21 cellular contexts compared by ENCODE assay signal in the genomic region with DNA sequence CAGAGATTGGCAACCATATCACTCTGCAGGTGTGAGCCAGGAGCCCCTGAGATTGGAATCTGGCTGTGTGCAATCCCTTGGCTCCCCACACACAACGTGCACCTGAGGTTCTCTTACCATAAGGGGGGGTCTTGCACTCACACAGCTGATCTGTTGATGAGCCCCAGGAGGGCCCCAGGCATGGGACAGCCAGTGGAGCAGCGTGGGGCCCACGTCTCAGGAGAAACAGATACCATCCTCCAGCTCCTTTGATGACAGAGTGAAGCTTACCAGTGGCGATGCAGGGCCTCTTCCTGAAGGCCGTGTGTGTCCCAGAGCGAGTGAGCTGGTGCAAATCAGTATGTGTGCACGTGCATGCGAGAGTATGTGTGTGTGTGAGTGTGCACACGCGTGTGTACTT.
DNase-seq lines count a peak whose midpoint lies in the region; ATAC-seq and TF ChIP-seq lines count a peak whose summit lies in the region.
"Had no signal": no experiment of that assay in that cellular context is flagged by ENCODE, and none has a peak within 500 bp of the region (broad histone marks: within the 10 kb centered on the region; RNA-seq: fewer than 3 reads in every experiment).

No MANE protein-coding gene starts in this region.

- no peaks in the 10 kb centered on the region for H3K79me1 ChIP-seq in mesenchymal stem cell (replicated peaks; ENCODE audit: low read length, poor library complexity, severe bottlenecking)

- H3K4me1 Mint-ChIP-seq in progenitor cell of endocrine pancreas (ENCODE audit: low read depth) (no peaks in the 10 kb centered on the region), CD14-positive monocyte (peaks cover 2% of the 10 kb centered on the region)
- H3K4me1 Mint-ChIP-seq: GM23338 had no signal

- WGBS in mesenchymal stem cell: 67% methylated on average over 10 of the region's 10 CpGs

- H3K9me3 Mint-ChIP-seq in progenitor cell of endocrine pancreas (ENCODE audit: low read depth) (no peaks in the 10 kb centered on the region), CD14-positive monocyte (peaks cover 2 to 22% (median 7%) of the 10 kb centered on the region in 7 donors)
- H3K9me3 Mint-ChIP-seq: CD4-positive, alpha-beta T cell had no signal

- H3K27me3 Mint-ChIP-seq in progenitor cell of endocrine pancreas: peaks cover 17% of the 10 kb centered on the region
- peaks cover 0 to 3% (median 2%) of the 10 kb centered on the region in 3 donors for H3K27me3 Mint-ChIP-seq in CD14-positive monocyte (ENCODE audit: low read depth in 3 of 3)
- H3K27me3 Mint-ChIP-seq: CD4-positive, alpha-beta T cell had no signal

- H2AFZ ChIP-seq in DND-41 (ENCODE audit: low read depth, low read length): no peak overlapping the region
- no peak overlapping the region for H2AFZ ChIP-seq in Loucy (ENCODE audit: low read length)
- H2AFZ ChIP-seq in mesenchymal stem cell (ENCODE audit: low read depth, low read length): no peak overlapping the region
- H2AFZ ChIP-seq: GM23338 had no signal

- no peak overlapping the region for H2AK5ac ChIP-seq in mesenchymal stem cell (ENCODE audit: low read length, severe bottlenecking)

- H3K9ac ChIP-seq in BLaER1: no peak overlapping the region; the same call in 1 of the 2 replicates
- peak overlapping the region; percentile 32 for H3K9ac ChIP-seq in DND-41 (ENCODE audit: low read depth, low read length)
- no peak overlapping the region for H3K9ac ChIP-seq in Loucy (ENCODE audit: low read depth, low read length, poor library complexity, severe bottlenecking)
- no peak overlapping the region for H3K9ac ChIP-seq in mesenchymal stem cell (ENCODE audit: low read length)

- H4K8ac ChIP-seq in mesenchymal stem cell (ENCODE audit: low read length): no peak overlapping the region

- no peaks in the 10 kb centered on the region for H3K36me3 Mint-ChIP-seq in progenitor cell of endocrine pancreas (ENCODE audit: insufficient read depth)
- H3K36me3 Mint-ChIP-seq in CD14-positive monocyte: no peaks in the 10 kb centered on the region
- H3K36me3 Mint-ChIP-seq: CD8-positive, alpha-beta memory T cell had no signal

- no peak overlapping the region for H3K14ac ChIP-seq in mesenchymal stem cell (ENCODE audit: low read length in 2 of 2)

- H3K4ac ChIP-seq in mesenchymal stem cell (ENCODE audit: low read depth in 1 of 2, low read length in 2 of 2): no peak overlapping the region

- H2BK12ac ChIP-seq in mesenchymal stem cell (ENCODE audit: low read length in 2 of 2): no peak overlapping the region

- peak; percentile 80 for DNase-seq in DND-41
- no peak for DNase-seq in progenitor cell of endocrine pancreas (ENCODE audit: low spot score, unreplicated experiment)
- no peak for DNase-seq in CD14-positive monocyte (ENCODE audit: low spot score)
- no peak for DNase-seq in mesenchymal stem cell
- DNase-seq in effector CD8-positive, alpha-beta T cell (lab: John Stamatoyannopoulos, UW): no peak
- DNase-seq: 8988T; ACHN; AML-193; BE2C; CD4-positive, alpha-beta T cell; CD8-positive, alpha-beta memory T cell; DMS 273 treated with DMSO at 0.1 percent for 48 hours; DMS79; GF-D8; HFFc6 had no signal

- no peaks in the 10 kb centered on the region for H3K9me2 ChIP-seq in Loucy (replicated peaks; ENCODE audit: low read depth, low read length)

- H4K20me1 ChIP-seq in BLaER1 (no peaks in the 10 kb centered on the region), DND-41 (ENCODE audit: insufficient read depth, low read length) (no peaks in the 10 kb centered on the region), Loucy (ENCODE audit: insufficient read depth, low read length, poor library complexity, severe bottlenecking) (no peaks in the 10 kb centered on the region)

- peak; percentile 60 for ATAC-seq in DND-41 (ENCODE audit: insufficient read depth, low read depth)
- ATAC-seq: A549, GM23338 had no signal

- no peaks in the 10 kb centered on the region for H3K27me3 ChIP-seq in BLaER1
- no peaks in the 10 kb centered on the region for H3K27me3 ChIP-seq in DND-41 (ENCODE audit: insufficient read depth, low read length, poor library complexity)
- no peaks in the 10 kb centered on the region for H3K27me3 ChIP-seq in Loucy (ENCODE audit: insufficient read depth, low read length, poor library complexity, severe bottlenecking)
- no peaks in the 10 kb centered on the region for H3K27me3 ChIP-seq in mesenchymal stem cell (ENCODE audit: control insufficient read depth in 1 of 2, insufficient read depth in 1 of 2, low read length in 2 of 2)
- H3K27me3 ChIP-seq: BE2C had no signal

- no peak overlapping the region for H3K23ac ChIP-seq in mesenchymal stem cell (ENCODE audit: low read length in 2 of 2)

- intact Hi-C loops in CD14-positive monocyte (cut with micrococcal nuclease): no loop called here

- H3K27ac ChIP-seq in BLaER1: peak overlapping the region; percentile 40; the same call in 1 of the 2 replicates
- peak overlapping the region; percentile 99 for H3K27ac ChIP-seq in DND-41 (ENCODE audit: low read length)
- no peak overlapping the region for H3K27ac ChIP-seq in mesenchymal stem cell (ENCODE audit: low read length, poor library complexity, severe bottlenecking)
- H3K27ac ChIP-seq: A549, C4-2B had no signal

- H3K4me1 ChIP-seq in BLaER1 (peaks cover 88% of the 10 kb centered on the region), DND-41 (ENCODE audit: insufficient read depth, low read length) (peaks cover 82% of the 10 kb centered on the region), Loucy (ENCODE audit: insufficient read depth, low read length, poor library complexity, severe bottlenecking) (peaks cover 42% of the 10 kb centered on the region), mesenchymal stem cell (ENCODE audit: control insufficient read depth, insufficient read depth, low read depth, low read length) (no peaks in the 10 kb centered on the region)
- H3K4me1 ChIP-seq: A549, BE2C, HAP-1 had no signal

- no peaks in the 10 kb centered on the region for H3K9me3 ChIP-seq in BLaER1
- no peaks in the 10 kb centered on the region for H3K9me3 ChIP-seq in DND-41 (ENCODE audit: insufficient read depth, low read length, severe bottlenecking)
- no peaks in the 10 kb centered on the region for H3K9me3 ChIP-seq in Loucy (ENCODE audit: insufficient read depth, low read depth, low read length)
- H3K9me3 ChIP-seq in mesenchymal stem cell (ENCODE audit: control insufficient read depth, low read length): no peaks in the 10 kb centered on the region
- H3K9me3 ChIP-seq: A549, BE2C, HAP-1 had no signal

- H3K4me3 ChIP-seq in BLaER1 (no peak overlapping the region), DND-41 (ENCODE audit: low read depth in 1 of 2, low read length in 2 of 2) (no peak overlapping the region), Loucy (ENCODE audit: low read length, poor library complexity, severe bottlenecking) (no peak overlapping the region), mesenchymal stem cell (ENCODE audit: insufficient read depth in 1 of 2, low read depth in 1 of 2, low read length in 2 of 2) (no peak overlapping the region)
- H3K4me3 ChIP-seq: A549, GM23338, HAP-1 had no signal

- H3K4me2 ChIP-seq in BLaER1 (peak overlapping the region; percentile 73), DND-41 (ENCODE audit: insufficient read depth, low read length) (0 out of 2 replicates have a peak overlapping the region, but pooled peaks have one; percentile 3), Loucy (ENCODE audit: low read depth, low read length, poor library complexity, severe bottlenecking) (peak overlapping the region; percentile 41), mesenchymal stem cell (ENCODE audit: low read length, poor library complexity, severe bottlenecking) (no peak overlapping the region)
- H3K4me2 ChIP-seq: A549, GM23338 had no signal

- no peak overlapping the region for H2BK15ac ChIP-seq in mesenchymal stem cell (ENCODE audit: low read depth, poor library complexity, severe bottlenecking)

- TF ChIP-seq CTCF in DND-41 (IDR thresholded peaks at IDR 0.05; ENCODE audit: borderline replicate concordance, extremely low read depth, low read length, poor library complexity, severe bottlenecking) (peak; percentile 21), Loucy (conservative IDR thresholded peaks at IDR 0.05; ENCODE audit: low read length) (no peak), progenitor cell of endocrine pancreas (IDR thresholded peaks at IDR 0.05; ENCODE audit: unreplicated experiment) (no peak), CD14-positive monocyte (IDR thresholded peaks at IDR 0.05) (no peak)

- H3K18ac ChIP-seq in mesenchymal stem cell (ENCODE audit: low read depth in 1 of 2, low read length in 2 of 2): no peak overlapping the region

- H3F3A ChIP-seq in Loucy (ENCODE audit: low read depth): peaks cover 7% of the 10 kb centered on the region; the same call in 1 of the 2 replicates

- H3K27ac Mint-ChIP-seq in progenitor cell of endocrine pancreas (peak overlapping the region; percentile 62), CD14-positive monocyte (no peak overlapping the region)
- H3K27ac Mint-ChIP-seq: CD4-positive, alpha-beta T cell; CD8-positive, alpha-beta memory T cell; GM23338; HFFc6 had no signal

- no peak overlapping the region for H2BK120ac ChIP-seq in mesenchymal stem cell (ENCODE audit: low read depth, low read length)

- no peak overlapping the region for H4K91ac ChIP-seq in mesenchymal stem cell (ENCODE audit: low read length)

- H3K79me2 ChIP-seq in DND-41 (ENCODE audit: insufficient read depth, low read length): no peaks in the 10 kb centered on the region
- no peaks in the 10 kb centered on the region for H3K79me2 ChIP-seq in Loucy (ENCODE audit: insufficient read depth, low read length)

- H3K36me3 ChIP-seq in BLaER1 (no peaks in the 10 kb centered on the region), DND-41 (ENCODE audit: insufficient read depth, low read length) (no peaks in the 10 kb centered on the region), Loucy (ENCODE audit: insufficient read depth, low read length) (no peaks in the 10 kb centered on the region), mesenchymal stem cell (ENCODE audit: control insufficient read depth in 1 of 2, insufficient read depth in 2 of 2, low read depth in 1 of 2, low read length in 2 of 2) (no peaks in the 10 kb centered on the region)
- H3K36me3 ChIP-seq: BE2C, HAP-1 had no signal

- no peak overlapping the region for H3K4me3 Mint-ChIP-seq in progenitor cell of endocrine pancreas (ENCODE audit: low read depth)
- no peak overlapping the region for H3K4me3 Mint-ChIP-seq in CD14-positive monocyte
- H3K4me3 Mint-ChIP-seq: CD4-positive, alpha-beta T cell; CD8-positive, alpha-beta memory T cell; GM23338; HFFc6 had no signal

- H2BK5ac ChIP-seq in mesenchymal stem cell (ENCODE audit: low read depth, low read length, poor library complexity, severe bottlenecking): no peak overlapping the region
